ENCODE assay signal across 8 cellular contexts in genomic region chr9:111992523-111992922, GRCh38.
DNase-seq lines count a peak whose midpoint lies in the region; ATAC-seq and TF ChIP-seq lines count a peak whose summit lies in the region.

No MANE protein-coding gene starts in this region.

- no peak overlapping the region for H3K4me3 Mint-ChIP-seq in activated T-cell treated with anti-CD3 and anti-CD28 coated beads, Interleukin-2, amount 50 U/mL, for 4 hours
- H3K4me3 Mint-ChIP-seq in stimulated activated effector memory CD8-positive, alpha-beta T cell treated with anti-CD3 and anti-CD28 coated beads, Interleukin-12 subunit alpha, Interleukin-12 subunit beta, amount 100 ng/mL, for 72 hours = no peak overlapping the region
- H3K4me3 Mint-ChIP-seq in Caco-2 (ENCODE audit: unreplicated experiment) = no peak overlapping the region

- DNase-seq in A172 (ENCODE audit: low spot score) (peak; percentile 63), Caco-2 (no peak), NCI-H1105 (lab: John Stamatoyannopoulos, UW) (no peak), SIG-M5 treated with dmso at 0.1 percent for 504 hours (lab: John Stamatoyannopoulos, UW; ENCODE audit: unreplicated experiment) (no peak)
- no peak for DNase-seq in activated T-cell treated with anti-CD3 and anti-CD28 coated beads, Interleukin-2, amount 50 U/mL, for 4 hours
- DNase-seq in stimulated activated effector memory CD8-positive, alpha-beta T cell treated with anti-CD3 and anti-CD28 coated beads, Interleukin-12 subunit alpha, Interleukin-12 subunit beta, amount 100 ng/mL, for 72 hours (ENCODE audit: low spot score in 2 of 2) = no peak

- H3K27me3 Mint-ChIP-seq in activated T-cell treated with anti-CD3 and anti-CD28 coated beads, Interleukin-2, amount 50 U/mL, for 4 hours (ENCODE audit: low read depth) = no peaks in the 10 kb centered on the region
- no peaks in the 10 kb centered on the region for H3K27me3 Mint-ChIP-seq in Caco-2 (ENCODE audit: insufficient read depth, unreplicated experiment)

- no peaks in the 10 kb centered on the region for H3K36me3 Mint-ChIP-seq in activated T-cell treated with anti-CD3 and anti-CD28 coated beads, Interleukin-2, amount 50 U/mL, for 4 hours (ENCODE audit: insufficient read depth)
- no peaks in the 10 kb centered on the region for H3K36me3 Mint-ChIP-seq in stimulated activated effector memory CD8-positive, alpha-beta T cell treated with anti-CD3 and anti-CD28 coated beads, Interleukin-12 subunit alpha, Interleukin-12 subunit beta, amount 100 ng/mL, for 72 hours
- H3K36me3 Mint-ChIP-seq in Caco-2 (ENCODE audit: insufficient read depth, unreplicated experiment) = no peaks in the 10 kb centered on the region

- H3K4me1 ChIP-seq in Caco-2 = peaks cover 21% of the 10 kb centered on the region

- no peak for TF ChIP-seq CTCF in Caco-2 (IDR thresholded peaks at IDR 0.05; ENCODE audit: insufficient read depth in 1 of 2, low read depth in 1 of 2, low read length in 1 of 2, severe bottlenecking in 1 of 2, unreplicated experiment in 1 of 2)

- H3K27me3 ChIP-seq in Caco-2 (replicated peaks; ENCODE audit: control insufficient read depth, insufficient read depth, low read length) = no peaks in the 10 kb centered on the region

- peaks cover 6% of the 10 kb centered on the region for H3K9me3 Mint-ChIP-seq in activated T-cell treated with anti-CD3 and anti-CD28 coated beads, Interleukin-2, amount 50 U/mL, for 4 hours
- peaks cover 3% of the 10 kb centered on the region for H3K9me3 Mint-ChIP-seq in stimulated activated effector memory CD8-positive, alpha-beta T cell treated with anti-CD3 and anti-CD28 coated beads, Interleukin-12 subunit alpha, Interleukin-12 subunit beta, amount 100 ng/mL, for 72 hours
- no peaks in the 10 kb centered on the region for H3K9me3 Mint-ChIP-seq in Caco-2 (ENCODE audit: unreplicated experiment)

- peaks cover 9% of the 10 kb centered on the region; the same call in 1 of the 2 replicates for H3K9me3 ChIP-seq in Caco-2

- CTCF ChIA-PET in Caco-2 (lab: Charles Lee) = no interaction called here

- H3K4me1 Mint-ChIP-seq in activated T-cell treated with anti-CD3 and anti-CD28 coated beads, Interleukin-2, amount 50 U/mL, for 4 hours (ENCODE audit: low read depth) = peaks cover 30% of the 10 kb centered on the region
- H3K4me1 Mint-ChIP-seq in stimulated activated effector memory CD8-positive, alpha-beta T cell treated with anti-CD3 and anti-CD28 coated beads, Interleukin-12 subunit alpha, Interleukin-12 subunit beta, amount 100 ng/mL, for 72 hours = peaks cover 16% of the 10 kb centered on the region
- H3K4me1 Mint-ChIP-seq in Caco-2 (ENCODE audit: low read depth, unreplicated experiment) = peaks cover 12% of the 10 kb centered on the region

- peak overlapping the region; percentile 32 for H3K27ac Mint-ChIP-seq in stimulated activated effector memory CD8-positive, alpha-beta T cell treated with anti-CD3 and anti-CD28 coated beads, Interleukin-12 subunit alpha, Interleukin-12 subunit beta, amount 100 ng/mL, for 72 hours
- H3K27ac Mint-ChIP-seq in Caco-2 (ENCODE audit: unreplicated experiment) = no peak overlapping the region

- POLR2A ChIA-PET in Caco-2 (lab: Charles Lee) = no interaction called here

- no peak overlapping the region for H3K4me3 ChIP-seq in Caco-2 (ENCODE audit: low read depth, low read length)

- ATAC-seq in GM19043 (IDR thresholded peaks at IDR 0.05; ENCODE audit: low read depth, unreplicated experiment) = peak; percentile 67
- ATAC-seq in HG03097 (IDR thresholded peaks at IDR 0.05; ENCODE audit: low FRiP score, unreplicated experiment) = peak; percentile 80
- ATAC-seq in activated T-cell treated with anti-CD3 and anti-CD28 coated beads, Interleukin-2, amount 50 U/mL, for 4 hours = peak; percentile 82 to 90
- ATAC-seq in stimulated activated effector memory CD8-positive, alpha-beta T cell treated with anti-CD3 and anti-CD28 coated beads, Interleukin-12 subunit alpha, Interleukin-12 subunit beta, amount 100 ng/mL, for 72 hours = peak; percentile 100

- no TSS peak for BruUV-seq in Caco-2 (replicated peaks; lab: Mats Ljungman, UMichigan)

- no peaks in the 10 kb centered on the region for H3K36me3 ChIP-seq in Caco-2 (ENCODE audit: control insufficient read depth, insufficient read depth, low read length)

- intact Hi-C loops in Caco-2 (cut with micrococcal nuclease; ENCODE audit: unreplicated experiment) = no loop called here
